Comparison of ENCODE assay signal across 7 cellular contexts in genomic region chr2:21696900-21697299, GRCh38.
"Had no signal": no experiment of that assay in that cellular context is flagged by ENCODE, and none has a peak within 500 bp of the region (broad histone marks: within the 10 kb centered on the region; RNA-seq: fewer than 3 reads in every experiment).

No MANE protein-coding gene starts in this region.

- H3K27ac ChIP-seq: HL-60 had no signal

- H3K27me3 Mint-ChIP-seq: IgD-negative memory B cell had no signal

- H3K4me3 ChIP-seq: K562 had no signal

- DNase-seq: IMR-90, KBM-7, KG1 had no signal

- H3K27ac Mint-ChIP-seq: IgD-negative memory B cell had no signal

- H3K36me3 Mint-ChIP-seq: IgD-negative memory B cell had no signal

- ATAC-seq: HepG2, K562 had no signal

- H3K4me3 Mint-ChIP-seq: IgD-negative memory B cell had no signal

- H3K4me1 Mint-ChIP-seq: IgD-negative memory B cell had no signal
